In genomic region chr5:91332267-91333044, GRCh38 we compare ENCODE assay signal across 9 cellular contexts. TPM values are rescaled to one million over a fixed set of nuclear protein-coding genes. Genes with fewer than 3 reads are reported as not detected.
DNase-seq lines count a peak whose midpoint lies in the region; ATAC-seq, FAIRE-seq and TF ChIP-seq lines count a peak whose summit lies in the region.
"Had no signal": no experiment of that assay in that cellular context is flagged by ENCODE, and none has a peak within 500 bp of the region (broad histone marks: within the 10 kb centered on the region; RNA-seq: fewer than 3 reads in every experiment).

No MANE protein-coding gene starts in this region.

- H3K36me3 Mint-ChIP-seq in activated CD4-positive, alpha-beta T cell treated with anti-CD3 and anti-CD28 coated beads, Interleukin-2, amount 10 ng/mL, durations not matched to agents 24 days and 14 days (ENCODE audit: low read depth) = no peaks in the 10 kb centered on the region

- peak; percentile 60 for DNase-seq in activated CD4-positive, alpha-beta T cell treated with anti-CD3 and anti-CD28 coated beads, Interleukin-2, amount 10 ng/mL, durations not matched to agents 24 days and 14 days
- no peak for DNase-seq in activated CD4-positive, alpha-beta T cell treated with anti-CD3 and anti-CD28 coated beads, Interleukin-2, amount 50 U/mL, for 4 hours
- DNase-seq in HTR-8/SVneo (ENCODE audit: insufficient read length, low spot score) = peak; percentile 76
- DNase-seq in GM12878 (ENCODE audit: low read depth, low spot score) = no peak
- no peak for DNase-seq in smooth muscle cell (lab: John Stamatoyannopoulos, UW; ENCODE audit: unreplicated experiment)
- DNase-seq in NCI-H2081 treated with DMSO at 0.1 percent for 48 hours (lab: John Stamatoyannopoulos, UW) = no peak

- RAD21 ChIA-PET in GM12878 (lab: Charles Lee; ENCODE audit: unreplicated experiment) = no interaction called here

- 29% methylated on average over 8 of the region's 8 CpGs for WGBS in GM12878 (ENCODE audit: insufficient coverage, insufficient replicate concordance, low lambda C conversion rate, missing lambda C conversion rate)
- WGBS in smooth muscle cell (ENCODE audit: low lambda C conversion rate) = 55% methylated on average over 8 of the region's 8 CpGs

- peak; percentile 91 for FAIRE-seq in HTR-8/SVneo (lab: Jason Lieb, UNC)
- no peak for FAIRE-seq in GM12878 (lab: Jason Lieb, UNC)

- H3K9ac ChIP-seq in GM12878 (ENCODE audit: control insufficient read depth, insufficient read depth, low read length) = no peak overlapping the region
- no peak overlapping the region for H3K9ac ChIP-seq in smooth muscle cell (ENCODE audit: low read depth)

- no TSS peak for BruUV-seq in GM12878 (replicated peaks; lab: Mats Ljungman, UMichigan)

- no peak overlapping the region for H3K4me3 ChIP-seq in GM12878
- H3K4me3 ChIP-seq in smooth muscle cell = no peak overlapping the region

- no peaks in the 10 kb centered on the region for H3K9me3 ChIP-seq in GM12878 (replicated peaks; ENCODE audit: control insufficient read depth, insufficient read depth, low read length)
- no peaks in the 10 kb centered on the region for H3K9me3 ChIP-seq in smooth muscle cell (replicated peaks; ENCODE audit: low read depth)

- H3F3A ChIP-seq in smooth muscle cell (ENCODE audit: low read depth) = no peaks in the 10 kb centered on the region

- H3K36me3 ChIP-seq in GM12878 (ENCODE audit: control insufficient read depth in 2 of 2, insufficient read depth in 2 of 2, low read length in 1 of 2) (no peaks in the 10 kb centered on the region), smooth muscle cell (ENCODE audit: low read depth) (no peaks in the 10 kb centered on the region)

- no peaks in the 10 kb centered on the region for H3K27me3 ChIP-seq in GM12878 (replicated peaks in 1 of 2; ENCODE audit: control insufficient read depth in 2 of 2, insufficient read depth in 2 of 2, low read length in 1 of 2)
- H3K27me3 ChIP-seq in smooth muscle cell (ENCODE audit: low read depth) = no peaks in the 10 kb centered on the region

- peak overlapping the region; percentile 54 for H3K27ac Mint-ChIP-seq in activated CD4-positive, alpha-beta T cell treated with anti-CD3 and anti-CD28 coated beads, Interleukin-2, amount 10 ng/mL, durations not matched to agents 24 days and 14 days
- H3K27ac Mint-ChIP-seq: B cell had no signal

- no peak for TF ChIP-seq POLR2A in GM12878 (IDR thresholded peaks at IDR 0.05; ENCODE audit: low read depth, low read length)

- H3K27me3 Mint-ChIP-seq in activated CD4-positive, alpha-beta T cell treated with anti-CD3 and anti-CD28 coated beads, Interleukin-2, amount 10 ng/mL, durations not matched to agents 24 days and 14 days = peaks cover 4% of the 10 kb centered on the region

- H3K4me3 Mint-ChIP-seq in activated CD4-positive, alpha-beta T cell treated with anti-CD3 and anti-CD28 coated beads, Interleukin-2, amount 10 ng/mL, durations not matched to agents 24 days and 14 days = peak overlapping the region; percentile 9
- H3K4me3 Mint-ChIP-seq: B cell had no signal

- no peak overlapping the region for H2AFZ ChIP-seq in GM12878 (ENCODE audit: control insufficient read depth, low read depth, low read length)
- peak overlapping the region; percentile 52 for H2AFZ ChIP-seq in smooth muscle cell (ENCODE audit: low read depth)

- SMC1A ChIA-PET in GM12878 (lab: Charles Lee; ENCODE audit: uncharacterized antibody, unreplicated experiment) = interaction anchor here (1.0 kb wide), 1 partner anchor 51 kb away, joined by 3 read pairs; no protein-coding TSS in a partner anchor

- H3K4me1 Mint-ChIP-seq in activated CD4-positive, alpha-beta T cell treated with anti-CD3 and anti-CD28 coated beads, Interleukin-2, amount 10 ng/mL, durations not matched to agents 24 days and 14 days = peaks cover 23% of the 10 kb centered on the region
- H3K4me1 Mint-ChIP-seq: B cell had no signal

- ATAC-seq in GM12878 = peak; percentile 93
- ATAC-seq in GM19467 (IDR thresholded peaks at IDR 0.05; ENCODE audit: unreplicated experiment) = no peak
- ATAC-seq in HG03439 (IDR thresholded peaks at IDR 0.05; ENCODE audit: unreplicated experiment) = no peak

- POLR2A ChIA-PET in GM12878 (lab: Charles Lee) = interaction anchor here (1.1 kb wide), 1 partner anchor 25 kb away, joined by 3 read pairs; no protein-coding TSS in a partner anchor

- in situ Hi-C loops in GM12878 (cut with MboI) = no loop called here

- no peak for TF ChIP-seq EP300 in GM12878 (IDR thresholded peaks at IDR 0.05; ENCODE audit: borderline replicate concordance in 1 of 2, control insufficient read depth in 1 of 2, low read depth in 2 of 2, low read length in 2 of 2)

- no peaks in the 10 kb centered on the region for H3K4me1 ChIP-seq in GM12878 (ENCODE audit: control insufficient read depth, insufficient read depth, low read length)
- H3K4me1 ChIP-seq in smooth muscle cell (ENCODE audit: low read depth) = peaks cover 6% of the 10 kb centered on the region

- H4K20me1 ChIP-seq in GM12878 (ENCODE audit: control insufficient read depth, insufficient read depth) = no peaks in the 10 kb centered on the region
- no peaks in the 10 kb centered on the region for H4K20me1 ChIP-seq in smooth muscle cell (ENCODE audit: low read depth)

- no peak overlapping the region for H3K4me2 ChIP-seq in GM12878 (ENCODE audit: control insufficient read depth, insufficient read depth)
- no peak overlapping the region for H3K4me2 ChIP-seq in smooth muscle cell

- no peak for TF ChIP-seq RAD21 in GM12878 (IDR thresholded peaks at IDR 0.05; ENCODE audit: insufficient read depth, low read depth, low read length)

- CTCF ChIA-PET in GM12878 (lab: Yijun Ruan, JAX) = no interaction called here

- intact Hi-C loops in activated CD4-positive, alpha-beta T cell treated with anti-CD3 and anti-CD28 coated beads, Interleukin-2, amount 10 ng/mL, durations not matched to agents 24 days and 14 days (cut with micrococcal nuclease) = no loop called here
- intact Hi-C loops in GM12878 (cut with micrococcal nuclease; ENCODE audit: unreplicated experiment) = no loop called here

- TF ChIP-seq CTCF in GM12878 (IDR thresholded peaks at IDR 0.05 in 2 of 3, conservative IDR thresholded peaks at IDR 0.05 in 1 of 3; ENCODE audit: control insufficient read depth in 2 of 3, extremely low read depth in 1 of 3, insufficient read depth in 1 of 3, low read depth in 3 of 3, low read length in 3 of 3) (no peak), smooth muscle cell (IDR thresholded peaks at IDR 0.05; ENCODE audit: borderline replicate concordance, insufficient read depth, poor library complexity, severe bottlenecking) (no peak)

- H3K79me2 ChIP-seq in GM12878 (ENCODE audit: control insufficient read depth, insufficient read depth, low read length) (no peaks in the 10 kb centered on the region), smooth muscle cell (ENCODE audit: low read depth) (no peaks in the 10 kb centered on the region)

- H3K27ac ChIP-seq in GM12878 (ENCODE audit: control insufficient read depth, insufficient read depth) (no peak overlapping the region), smooth muscle cell (ENCODE audit: low read depth) (no peak overlapping the region)

- no peaks in the 10 kb centered on the region for H3K9me3 Mint-ChIP-seq in activated CD4-positive, alpha-beta T cell treated with anti-CD3 and anti-CD28 coated beads, Interleukin-2, amount 10 ng/mL, durations not matched to agents 24 days and 14 days

TF ChIP-seq in GM12878, 131 proteins besides CTCF, POLR2A, EP300 and RAD21 (continues in another document):
- TF ChIP-seq JUNB (IDR thresholded peaks at IDR 0.05) (0 out of 2 replicates have a peak, but pooled peaks have one; percentile 13), ZBED1 (IDR thresholded peaks at IDR 0.05; ENCODE audit: borderline replicate concordance) (no peak), CBX5 (IDR thresholded peaks at IDR 0.05; ENCODE audit: low read depth) (no peak)
- TF ChIP-seq, protein P1, sequence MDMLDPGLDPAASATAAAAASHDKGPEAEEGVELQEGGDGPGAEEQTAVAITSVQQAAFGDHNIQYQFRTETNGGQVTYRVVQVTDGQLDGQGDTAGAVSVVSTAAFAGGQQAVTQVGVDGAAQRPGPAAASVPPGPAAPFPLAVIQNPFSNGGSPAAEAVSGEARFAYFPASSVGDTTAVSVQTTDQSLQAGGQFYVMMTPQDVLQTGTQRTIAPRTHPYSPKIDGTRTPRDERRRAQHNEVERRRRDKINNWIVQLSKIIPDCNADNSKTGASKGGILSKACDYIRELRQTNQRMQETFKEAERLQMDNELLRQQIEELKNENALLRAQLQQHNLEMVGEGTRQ (IDR thresholded peaks at IDR 0.05; ENCODE audit: borderline replicate concordance, low read depth, low read length) = peak; percentile 16; the same call in 1 of the 2 replicates

RNA-seq across cellular contexts. Expression of gene ARRDC3, which starts 50.7 kb away (rescaled TPM):
- total RNA-seq in activated CD4-positive, alpha-beta T cell treated with anti-CD3 and anti-CD28 coated beads, Interleukin-2, amount 10 ng/mL, durations not matched to agents 24 days and 14 days = 12.4 and 13.1 TPM in 2 replicates
- total RNA-seq in GM12878 (2013; cell fraction: nucleolus; rRNA removed) = 42.9 and 46.5 TPM in 2 replicates
- total RNA-seq in GM12878 (2014; rRNA removed) (10.1 and 10.7 TPM in 2 replicates), GM12878 (2014; rRNA removed; fragmentation: Illumina TruSeq; extraction: Trizol) (9.2 and 10.3 TPM in 2 replicates), GM12878 (2021) (7.7 and 8.0 TPM in 2 replicates), smooth muscle cell (95.0 and 106 TPM in 2 replicates)
- 15.3 TPM for polyA plus RNA-seq in GM12878 (2011; ENCODE audit: low read depth)
- polyA plus RNA-seq in GM12878 (2011; rRNA removed) (9.4 and 15.5 TPM in 2 replicates), GM12878 (2014; fragmentation: Illumina TruSeq; extraction: Trizol) (4.3 and 6.1 TPM in 2 replicates), GM12878 (2014; fragmentation: Nextera tagmentation; extraction: Ambion mirVana) (1 to 10 TPM; 2.3 to 7.0 TPM), GM12878 (2014; rRNA removed) (3.6 and 4.0 TPM in 2 replicates), GM12878 (2016; fragmentation: Nextera tagmentation; extraction: Ambion mirVana) (10 to 100 TPM; 12.5 to 14.0 TPM), smooth muscle cell (27.1 and 30.1 TPM in 2 replicates)
- polyA plus RNA-seq in GM12878 (2011; cell fraction: cytosol; rRNA removed) = 3.9 and 4.8 TPM in 2 replicates
- polyA plus RNA-seq in GM12878 (2011; cell fraction: nucleus; rRNA removed) = 8.8 and 10.4 TPM in 2 replicates
- polyA plus RNA-seq in GM12878 (2012) = 17.9 and 19.4 TPM in 2 replicates
- polyA minus RNA-seq in GM12878 (2011; rRNA and poly(A)+ RNA removed) = 27.3 and 33.1 TPM in 2 replicates
- 12.4 and 13.0 TPM in 2 replicates for polyA minus RNA-seq in GM12878 (2011; cell fraction: cytosol; rRNA and poly(A)+ RNA removed)
- polyA minus RNA-seq in GM12878 (2011; cell fraction: nucleus; rRNA and poly(A)+ RNA removed) = 25.0 and 34.7 TPM in 2 replicates

Comparison
In these comparisons a context has a peak if more than half of its experiments do, and no peak if none do; other contexts are left out.
1. DNase-seq: peak in activated CD4-positive, alpha-beta T cell treated with anti-CD3 and anti-CD28 coated beads, Interleukin-2, amount 10 ng/mL, durations not matched to agents 24 days and 14 days (single experiment) and HTR-8/SVneo (single experiment); none in activated CD4-positive, alpha-beta T cell treated with anti-CD3 and anti-CD28 coated beads, Interleukin-2, amount 50 U/mL, for 4 hours (0 of 2), GM12878 (single experiment), smooth muscle cell (single experiment) and NCI-H2081 treated with DMSO at 0.1 percent for 48 hours (single experiment).